1 cellular context compared by ENCODE assay signal in the genomic region with DNA sequence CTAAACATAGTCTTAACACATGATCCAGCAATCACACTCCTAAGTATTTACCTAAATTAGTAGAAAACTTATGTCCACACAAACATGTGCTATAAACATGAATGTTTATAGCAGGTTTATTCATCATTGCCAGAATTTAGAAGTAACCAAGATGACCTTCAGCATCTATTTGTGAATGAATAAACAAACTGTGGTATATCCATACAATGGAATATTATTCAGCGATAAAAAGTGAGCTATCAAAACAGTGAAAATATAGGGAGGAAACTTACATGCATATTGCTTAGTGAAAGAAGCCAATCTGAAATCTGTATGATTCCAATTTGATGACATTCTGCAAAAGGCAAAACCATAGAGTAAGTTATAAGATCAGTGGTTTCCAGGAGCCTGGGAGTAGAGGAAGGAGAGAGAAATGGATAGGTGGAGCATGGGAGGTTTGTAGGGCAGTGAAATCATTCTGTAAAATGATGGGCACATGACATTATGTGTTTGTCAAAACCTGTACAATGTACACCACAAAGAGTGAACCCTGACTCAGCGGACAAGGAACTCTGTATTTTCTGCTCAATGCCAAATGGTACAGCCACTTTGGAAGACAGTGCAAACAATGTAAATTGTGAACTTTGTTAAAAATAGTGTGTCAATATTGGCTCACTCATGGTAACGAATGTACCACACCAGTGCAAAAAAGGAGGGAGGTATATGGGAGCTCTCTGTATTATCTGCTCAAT.
TF ChIP-seq lines count a peak whose summit lies in the region.

No MANE protein-coding gene starts in this region.

TF ChIP-seq in HepG2, 621 proteins besides CTCF, POLR2A, EP300 and RAD21 (continued from another document and continues in another):
- TF ChIP-seq, protein P1, sequence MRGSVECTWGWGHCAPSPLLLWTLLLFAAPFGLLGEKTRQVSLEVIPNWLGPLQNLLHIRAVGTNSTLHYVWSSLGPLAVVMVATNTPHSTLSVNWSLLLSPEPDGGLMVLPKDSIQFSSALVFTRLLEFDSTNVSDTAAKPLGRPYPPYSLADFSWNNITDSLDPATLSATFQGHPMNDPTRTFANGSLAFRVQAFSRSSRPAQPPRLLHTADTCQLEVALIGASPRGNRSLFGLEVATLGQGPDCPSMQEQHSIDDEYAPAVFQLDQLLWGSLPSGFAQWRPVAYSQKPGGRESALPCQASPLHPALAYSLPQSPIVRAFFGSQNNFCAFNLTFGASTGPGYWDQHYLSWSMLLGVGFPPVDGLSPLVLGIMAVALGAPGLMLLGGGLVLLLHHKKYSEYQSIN (CRISPR knock-in tag; IDR thresholded peaks at IDR 0.05; ENCODE audit: borderline replicate concordance) = no peak
- TF ChIP-seq NCOR1 (IDR thresholded peaks at IDR 0.05; ENCODE audit: borderline replicate concordance, low read length) (peak; percentile 90; the same call in 1 of the 2 replicates), ZNF646 (CRISPR knock-in tag; IDR thresholded peaks at IDR 0.05) (peak; percentile 86; the same call in 1 of the 2 replicates), ZNF280D (CRISPR knock-in tag; IDR thresholded peaks at IDR 0.05) (peak; percentile 81; the same call in 1 of the 2 replicates), TSC22D2 (CRISPR knock-in tag; IDR thresholded peaks at IDR 0.05; ENCODE audit: borderline replicate concordance) (no peak), ZNF883 (CRISPR knock-in tag; IDR thresholded peaks at IDR 0.05; ENCODE audit: not compliant biosample characterization) (no peak), ISX (CRISPR knock-in tag; conservative IDR thresholded peaks at IDR 0.05) (no peak), FOSL1 (CRISPR knock-in tag; IDR thresholded peaks at IDR 0.05; ENCODE audit: borderline replicate concordance) (no peak), ZMYM4 (CRISPR knock-in tag; IDR thresholded peaks at IDR 0.05) (peak; percentile 77), FOXP1 (IDR thresholded peaks at IDR 0.05) (no peak), FOXP1 (CRISPR knock-in tag; IDR thresholded peaks at IDR 0.05) (peak; percentile 86), ZNF781 (CRISPR knock-in tag; IDR thresholded peaks at IDR 0.05; ENCODE audit: borderline replicate concordance, not compliant biosample characterization) (no peak), KLF16 (CRISPR knock-in tag; IDR thresholded peaks at IDR 0.05) (peak in 1 of 2 experiments; percentile 49; a peak in 1 of 4 replicates), KDM3A (CRISPR knock-in tag; IDR thresholded peaks at IDR 0.05; ENCODE audit: low read depth) (no peak), ZNF660 (CRISPR knock-in tag; IDR thresholded peaks at IDR 0.05; ENCODE audit: borderline replicate concordance, low read depth) (no peak), NFIC (IDR thresholded peaks at IDR 0.05; ENCODE audit: low read length) (peak; percentile 94), SIN3A (IDR thresholded peaks at IDR 0.05; ENCODE audit: borderline replicate concordance, low read depth, low read length) (no peak), IKZF1 (IDR thresholded peaks at IDR 0.05) (no peak), KLF12 (CRISPR knock-in tag; IDR thresholded peaks at IDR 0.05; ENCODE audit: borderline replicate concordance) (0 out of 2 replicates have a peak, but pooled peaks have one; percentile 52), RARG (CRISPR knock-in tag; IDR thresholded peaks at IDR 0.05; ENCODE audit: low read depth) (no peak), ZFP1 (CRISPR knock-in tag; IDR thresholded peaks at IDR 0.05) (peak; percentile 70; the same call in 1 of the 2 replicates), HIVEP1 (CRISPR knock-in tag; IDR thresholded peaks at IDR 0.05) (no peak), MED13 (CRISPR knock-in tag; IDR thresholded peaks at IDR 0.05) (peak; percentile 50; the same call in 1 of the 2 replicates), ZSCAN30 (CRISPR knock-in tag; IDR thresholded peaks at IDR 0.05) (no peak), SNAI1 (CRISPR knock-in tag; IDR thresholded peaks at IDR 0.05; ENCODE audit: borderline replicate concordance) (no peak), NFKB2 (CRISPR knock-in tag; IDR thresholded peaks at IDR 0.05; ENCODE audit: borderline replicate concordance) (no peak), ARHGAP35 (CRISPR knock-in tag; IDR thresholded peaks at IDR 0.05; ENCODE audit: borderline replicate concordance) (no peak), BORCS8-MEF2B (CRISPR knock-in tag; IDR thresholded peaks at IDR 0.05) (no peak), PRMT3 (CRISPR knock-in tag; IDR thresholded peaks at IDR 0.05; ENCODE audit: borderline replicate concordance, low read depth) (no peak), ZFP62 (CRISPR knock-in tag; IDR thresholded peaks at IDR 0.05) (no peak), EHMT2 (IDR thresholded peaks at IDR 0.05; ENCODE audit: borderline replicate concordance, low read depth, low read length) (peak; percentile 93), ZBTB34 (CRISPR knock-in tag; IDR thresholded peaks at IDR 0.05) (peak; percentile 91), NFE2L2 (IDR thresholded peaks at IDR 0.05; ENCODE audit: low read length) (peak; percentile 83), TCF7 (IDR thresholded peaks at IDR 0.05; ENCODE audit: low read depth) (peak; percentile 69; the same call in 1 of the 2 replicates)
- TF ChIP-seq, protein P2, sequence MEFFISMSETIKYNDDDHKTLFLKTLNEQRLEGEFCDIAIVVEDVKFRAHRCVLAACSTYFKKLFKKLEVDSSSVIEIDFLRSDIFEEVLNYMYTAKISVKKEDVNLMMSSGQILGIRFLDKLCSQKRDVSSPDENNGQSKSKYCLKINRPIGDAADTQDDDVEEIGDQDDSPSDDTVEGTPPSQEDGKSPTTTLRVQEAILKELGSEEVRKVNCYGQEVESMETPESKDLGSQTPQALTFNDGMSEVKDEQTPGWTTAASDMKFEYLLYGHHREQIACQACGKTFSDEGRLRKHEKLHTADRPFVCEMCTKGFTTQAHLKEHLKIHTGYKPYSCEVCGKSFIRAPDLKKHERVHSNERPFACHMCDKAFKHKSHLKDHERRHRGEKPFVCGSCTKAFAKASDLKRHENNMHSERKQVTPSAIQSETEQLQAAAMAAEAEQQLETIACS (CRISPR knock-in tag; IDR thresholded peaks at IDR 0.05) = no peak
- TF ChIP-seq, protein P3, sequence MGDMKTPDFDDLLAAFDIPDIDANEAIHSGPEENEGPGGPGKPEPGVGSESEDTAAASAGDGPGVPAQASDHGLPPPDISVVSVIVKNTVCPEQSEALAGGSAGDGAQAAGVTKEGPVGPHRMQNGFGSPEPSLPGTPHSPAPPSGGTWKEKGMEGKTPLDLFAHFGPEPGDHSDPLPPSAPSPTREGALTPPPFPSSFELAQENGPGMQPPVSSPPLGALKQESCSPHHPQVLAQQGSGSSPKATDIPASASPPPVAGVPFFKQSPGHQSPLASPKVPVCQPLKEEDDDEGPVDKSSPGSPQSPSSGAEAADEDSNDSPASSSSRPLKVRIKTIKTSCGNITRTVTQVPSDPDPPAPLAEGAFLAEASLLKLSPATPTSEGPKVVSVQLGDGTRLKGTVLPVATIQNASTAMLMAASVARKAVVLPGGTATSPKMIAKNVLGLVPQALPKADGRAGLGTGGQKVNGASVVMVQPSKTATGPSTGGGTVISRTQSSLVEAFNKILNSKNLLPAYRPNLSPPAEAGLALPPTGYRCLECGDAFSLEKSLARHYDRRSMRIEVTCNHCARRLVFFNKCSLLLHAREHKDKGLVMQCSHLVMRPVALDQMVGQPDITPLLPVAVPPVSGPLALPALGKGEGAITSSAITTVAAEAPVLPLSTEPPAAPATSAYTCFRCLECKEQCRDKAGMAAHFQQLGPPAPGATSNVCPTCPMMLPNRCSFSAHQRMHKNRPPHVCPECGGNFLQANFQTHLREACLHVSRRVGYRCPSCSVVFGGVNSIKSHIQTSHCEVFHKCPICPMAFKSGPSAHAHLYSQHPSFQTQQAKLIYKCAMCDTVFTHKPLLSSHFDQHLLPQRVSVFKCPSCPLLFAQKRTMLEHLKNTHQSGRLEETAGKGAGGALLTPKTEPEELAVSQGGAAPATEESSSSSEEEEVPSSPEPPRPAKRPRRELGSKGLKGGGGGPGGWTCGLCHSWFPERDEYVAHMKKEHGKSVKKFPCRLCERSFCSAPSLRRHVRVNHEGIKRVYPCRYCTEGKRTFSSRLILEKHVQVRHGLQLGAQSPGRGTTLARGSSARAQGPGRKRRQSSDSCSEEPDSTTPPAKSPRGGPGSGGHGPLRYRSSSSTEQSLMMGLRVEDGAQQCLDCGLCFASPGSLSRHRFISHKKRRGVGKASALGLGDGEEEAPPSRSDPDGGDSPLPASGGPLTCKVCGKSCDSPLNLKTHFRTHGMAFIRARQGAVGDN (CRISPR knock-in tag; IDR thresholded peaks at IDR 0.05) = no peak
- TF ChIP-seq, protein P4, sequence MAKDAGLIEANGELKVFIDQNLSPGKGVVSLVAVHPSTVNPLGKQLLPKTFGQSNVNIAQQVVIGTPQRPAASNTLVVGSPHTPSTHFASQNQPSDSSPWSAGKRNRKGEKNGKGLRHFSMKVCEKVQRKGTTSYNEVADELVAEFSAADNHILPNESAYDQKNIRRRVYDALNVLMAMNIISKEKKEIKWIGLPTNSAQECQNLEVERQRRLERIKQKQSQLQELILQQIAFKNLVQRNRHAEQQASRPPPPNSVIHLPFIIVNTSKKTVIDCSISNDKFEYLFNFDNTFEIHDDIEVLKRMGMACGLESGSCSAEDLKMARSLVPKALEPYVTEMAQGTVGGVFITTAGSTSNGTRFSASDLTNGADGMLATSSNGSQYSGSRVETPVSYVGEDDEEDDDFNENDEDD (CRISPR knock-in tag; IDR thresholded peaks at IDR 0.05; ENCODE audit: borderline replicate concordance) = no peak
